ENCODE assay signal across 31 cellular contexts in genomic region chr3:138033202-138033691, GRCh38. TPM values are rescaled to one million over a fixed set of nuclear protein-coding genes. Genes with fewer than 3 reads are reported as not detected.
DNase-seq lines count a peak whose midpoint lies in the region; ATAC-seq, FAIRE-seq and TF ChIP-seq lines count a peak whose summit lies in the region.
"Had no signal": no experiment of that assay in that cellular context is flagged by ENCODE, and none has a peak within 500 bp of the region (broad histone marks: within the 10 kb centered on the region; RNA-seq: fewer than 3 reads in every experiment).

No MANE protein-coding gene starts in this region.

- H3K27me3 ChIP-seq in foreskin keratinocyte, result no peaks in the 10 kb centered on the region
- H3K27me3 ChIP-seq: BE2C had no signal

- TF ChIP-seq POLR2A in GM12892 (IDR thresholded peaks at IDR 0.05; ENCODE audit: low read depth, low read length), result no peak

- no peak for DNase-seq in GM12892 (ENCODE audit: insufficient read length)
- DNase-seq in foreskin keratinocyte, result no peak
- DNase-seq in NCI-H2171 (lab: John Stamatoyannopoulos, UW), result no peak
- DNase-seq in DMS153 treated with DMSO at 0.1 percent for 48 hours (lab: John Stamatoyannopoulos, UW; ENCODE audit: unreplicated experiment), result no peak
- DNase-seq: 8988T; ACHN; BE2C; CD8-positive, alpha-beta memory T cell; DMS 273 treated with DMSO at 0.1 percent for 48 hours; DMS79 treated with DMSO at 0.1 percent for 48 hours; GF-D8; H9; NCI-H1048; NCI-H1417; NCI-H1694 treated with DMSO at 0.1 percent for 48 hours; NCI-H2081 treated with DMSO at 0.1 percent for 48 hours; NCI-H446; NCI-H526; SHP77 had no signal

- ATAC-seq in GM21423 (IDR thresholded peaks at IDR 0.05; ENCODE audit: unreplicated experiment) (peak; percentile 17), HG02678 (IDR thresholded peaks at IDR 0.05; ENCODE audit: unreplicated experiment) (peak; percentile 16), HG03354 (IDR thresholded peaks at IDR 0.05; ENCODE audit: poor library complexity, severe bottlenecking, unreplicated experiment) (peak; percentile 13), foreskin keratinocyte (no peak), GM21381 (IDR thresholded peaks at IDR 0.05; ENCODE audit: unreplicated experiment) (no peak)
- ATAC-seq: GM23338 had no signal

- peak; percentile 76 for FAIRE-seq in GM12892 (lab: Jason Lieb, UNC)

- no peaks in the 10 kb centered on the region for H3K4me1 ChIP-seq in foreskin keratinocyte
- H3K4me1 ChIP-seq: BE2C had no signal

- H3K27ac ChIP-seq in foreskin keratinocyte, result no peak overlapping the region
- H3K27ac ChIP-seq: HL-60, KMS-11, RWPE1 had no signal

- no peak for TF ChIP-seq CTCF in foreskin keratinocyte (conservative IDR thresholded peaks at IDR 0.05)

RNA-seq across cellular contexts. Expression of gene CLDN18, which starts 23.3 kb away (rescaled TPM):
- not detected for polyA plus RNA-seq in GM12892 (2012; ENCODE audit: missing spikeins)
- not detected in 2 replicates for total RNA-seq in foreskin keratinocyte
- polyA plus RNA-seq in foreskin keratinocyte, result not detected in 2 replicates
- total RNA-seq: CD8-positive, alpha-beta memory T cell; GM23338; H9; SK-MEL-5; T-helper 1 cell treated with Interleukin-12 subunit alpha and Interleukin-12 subunit beta and Interleukin-4 antibody, amounts not matched to agents 30 ng/mL and 1 ng/mL, for 36 hours had no signal
- polyA plus RNA-seq: CD14-positive monocyte; CD8-positive, alpha-beta memory T cell; IgD-negative memory B cell had no signal

Comparison
In these comparisons a context has a peak if more than half of its experiments do, and no peak if none do; other contexts are left out.
1. ATAC-seq: peak in GM21423 (single experiment), HG02678 (single experiment) and HG03354 (single experiment); none in foreskin keratinocyte (single experiment) and GM21381 (single experiment).